15 cellular contexts compared by ENCODE assay signal in the genomic region with DNA sequence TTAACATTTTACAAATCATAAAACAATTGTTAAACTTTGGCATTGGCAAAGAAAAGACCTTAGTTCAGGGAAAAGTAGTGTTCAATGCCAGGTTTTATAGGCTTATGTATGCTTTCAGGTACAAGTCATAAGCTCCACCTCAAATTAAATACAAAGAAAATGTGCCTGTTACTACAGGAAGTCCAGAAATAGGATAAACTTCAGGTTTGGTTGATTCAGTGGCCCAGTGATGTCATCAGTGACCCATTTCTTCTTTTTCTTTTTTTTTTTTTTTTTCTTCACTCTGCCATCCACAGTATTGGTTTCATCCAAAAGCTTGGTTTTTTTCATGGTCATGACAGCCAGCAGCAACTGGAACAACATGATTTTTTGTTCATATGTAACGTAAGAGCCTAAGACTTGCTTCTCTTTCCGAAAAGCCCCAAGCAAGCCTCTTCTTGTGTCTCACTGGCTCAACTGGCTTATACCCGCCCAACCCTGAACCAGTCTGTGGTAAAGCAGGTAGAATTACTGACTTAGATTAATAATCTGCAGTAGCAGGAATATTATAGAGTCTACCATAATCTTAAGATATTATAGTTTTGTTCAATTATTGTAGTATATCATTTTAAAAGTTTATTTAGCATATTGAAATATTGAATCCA.
"Had no signal": no experiment of that assay in that cellular context is flagged by ENCODE, and none has a peak within 500 bp of the region (broad histone marks: within the 10 kb centered on the region; RNA-seq: fewer than 3 reads in every experiment).

No MANE protein-coding gene starts in this region.

- DNase-seq: activated CD4-positive, alpha-beta T cell treated with anti-CD3 and anti-CD28 coated beads for 1 hour; activated CD4-positive, alpha-beta T cell treated with anti-CD3 and anti-CD28 coated beads, Interleukin-2, amount 50 U/mL, for 4 hours; activated naive CD8-positive, alpha-beta T cell treated with anti-CD3 and anti-CD28 coated beads, Interleukin-2, amount 10 ng/mL, durations not matched to agents 7 days and 5 days; activated T-cell treated with anti-CD3 and anti-CD28 coated beads, Interleukin-2, amount 50 U/mL, for 72 hours; anterior cingulate cortex; islet precursor cell; naive thymus-derived CD8-positive, alpha-beta T cell; stimulated activated naive B cell treated with anti-CD40 and anti-IgM and Interleukin-4, amounts not matched to agents 10 μg/mL and 1 μg/mL and 100 μg/mL, for 72 hours; T-helper 1 cell; thyroid gland had no signal

- H3K27me3 Mint-ChIP-seq: activated naive CD8-positive, alpha-beta T cell treated with anti-CD3 and anti-CD28 coated beads, Interleukin-2, amount 10 ng/mL, durations not matched to agents 7 days and 5 days; dendritic cell treated with granulocyte-macrophage colony-stimulating factor and Interleukin-4, amounts not matched to agents 40 ng/mL and 50 ng/mL, for 4 days; naive thymus-derived CD8-positive, alpha-beta T cell; stimulated activated naive B cell treated with anti-CD40 and anti-IgM and Interleukin-4, amounts not matched to agents 10 μg/mL and 1 μg/mL and 100 μg/mL, for 72 hours had no signal

- H3K27ac Mint-ChIP-seq: activated T-cell treated with anti-CD3 and anti-CD28 coated beads, Interleukin-2, amount 50 U/mL, for 72 hours; dendritic cell treated with granulocyte-macrophage colony-stimulating factor and Interleukin-4, amounts not matched to agents 40 ng/mL and 50 ng/mL, for 4 days had no signal

- H3K9me3 ChIP-seq: neutrophil, thyroid gland had no signal

- H3K4me1 Mint-ChIP-seq: naive thymus-derived CD8-positive, alpha-beta T cell; stimulated activated naive B cell treated with anti-CD40 and anti-IgM and Interleukin-4, amounts not matched to agents 10 μg/mL and 1 μg/mL and 100 μg/mL, for 72 hours had no signal

- H3K27ac ChIP-seq: hepatocyte, neutrophil, parathyroid adenoma, thyroid gland had no signal

- ATAC-seq: activated T-cell treated with anti-CD3 and anti-CD28 coated beads, Interleukin-2, amount 50 U/mL, for 72 hours; left lobe of liver; naive thymus-derived CD8-positive, alpha-beta T cell; stimulated activated naive B cell treated with anti-CD40 and anti-IgM and Interleukin-4, amounts not matched to agents 10 μg/mL and 1 μg/mL and 100 μg/mL, for 72 hours had no signal

- H3K9me3 Mint-ChIP-seq: activated naive CD8-positive, alpha-beta T cell treated with anti-CD3 and anti-CD28 coated beads, Interleukin-2, amount 10 ng/mL, durations not matched to agents 7 days and 5 days; activated T-cell treated with anti-CD3 and anti-CD28 coated beads, Interleukin-2, amount 50 U/mL, for 72 hours; dendritic cell treated with granulocyte-macrophage colony-stimulating factor and Interleukin-4, amounts not matched to agents 40 ng/mL and 50 ng/mL, for 4 days; naive thymus-derived CD8-positive, alpha-beta T cell; stimulated activated naive B cell treated with anti-CD40 and anti-IgM and Interleukin-4, amounts not matched to agents 10 μg/mL and 1 μg/mL and 100 μg/mL, for 72 hours had no signal

- H3K4me1 ChIP-seq: parathyroid adenoma, thyroid gland had no signal

- H3K4me3 Mint-ChIP-seq: activated naive CD8-positive, alpha-beta T cell treated with anti-CD3 and anti-CD28 coated beads, Interleukin-2, amount 10 ng/mL, durations not matched to agents 7 days and 5 days; activated T-cell treated with anti-CD3 and anti-CD28 coated beads, Interleukin-2, amount 50 U/mL, for 72 hours; dendritic cell treated with granulocyte-macrophage colony-stimulating factor and Interleukin-4, amounts not matched to agents 40 ng/mL and 50 ng/mL, for 4 days; naive thymus-derived CD8-positive, alpha-beta T cell; stimulated activated naive B cell treated with anti-CD40 and anti-IgM and Interleukin-4, amounts not matched to agents 10 μg/mL and 1 μg/mL and 100 μg/mL, for 72 hours had no signal

- H3K4me3 ChIP-seq: hepatocyte, thyroid gland had no signal

- H3K27me3 ChIP-seq: hepatocyte, neutrophil, thyroid gland had no signal
